1 cellular context compared by ENCODE assay signal in genomic region chr14:24338843-24339242, GRCh38.
TF ChIP-seq lines count a peak whose summit lies in the region.

No MANE protein-coding gene starts in this region.

TF ChIP-seq in endothelial cell of umbilical vein, 7 proteins besides CTCF, POLR2A, EP300 and RAD21:
- no peak for TF ChIP-seq JUN (IDR thresholded peaks at IDR 0.05; ENCODE audit: borderline replicate concordance, insufficient read depth, insufficient read length, low read depth)
- no peak for TF ChIP-seq MYC (IDR thresholded peaks at IDR 0.05; ENCODE audit: low read depth, low read length)
- TF ChIP-seq POLR2AphosphoS5 (IDR thresholded peaks at IDR 0.05; ENCODE audit: insufficient read depth, low read depth, low read length), result no peak
- TF ChIP-seq GATA2 (IDR thresholded peaks at IDR 0.05; ENCODE audit: insufficient read depth, insufficient read length, low read depth, low read length), result no peak
- TF ChIP-seq FOS (IDR thresholded peaks at IDR 0.05; ENCODE audit: borderline replicate concordance, insufficient read depth, low read length), result no peak
- no peak for TF ChIP-seq EZH2 (IDR thresholded peaks at IDR 0.05; ENCODE audit: borderline replicate concordance, low read depth, low read length, severe bottlenecking)
- no peak for TF ChIP-seq MAX (IDR thresholded peaks at IDR 0.05; ENCODE audit: insufficient read depth, insufficient read length)
